13 cellular contexts compared by ENCODE assay signal in genomic region chr9:92739346-92740014, GRCh38. TPM values are rescaled to one million over a fixed set of nuclear protein-coding genes. Genes with fewer than 3 reads are reported as not detected.
DNase-seq lines count a peak whose midpoint lies in the region; ATAC-seq and TF ChIP-seq lines count a peak whose summit lies in the region.
"Had no signal": no experiment of that assay in that cellular context is flagged by ENCODE, and none has a peak within 500 bp of the region (broad histone marks: within the 10 kb centered on the region; RNA-seq: fewer than 3 reads in every experiment).

No MANE protein-coding gene starts in this region.

- H3K27ac ChIP-seq in heart right ventricle (peak overlapping the region; percentile 23 to 88 (median 76)), upper lobe of right lung (peak overlapping the region; percentile 52)

- 67% methylated on average over 11 of the region's 11 CpGs for WGBS in heart right ventricle, 2 donors

- H3K4me1 ChIP-seq in heart right ventricle = peaks cover 33 to 96% (median 88%) of the 10 kb centered on the region in 9 donors
- peaks cover 56% of the 10 kb centered on the region for H3K4me1 ChIP-seq in upper lobe of right lung

- TF ChIP-seq CTCF in heart right ventricle (IDR thresholded peaks at IDR 0.05) (no peak), upper lobe of right lung (IDR thresholded peaks at IDR 0.05) (no peak)

- peak overlapping the region; percentile 55 to 89 for H3K27ac Mint-ChIP-seq in effector memory CD8-positive, alpha-beta T cell
- peak overlapping the region in 7 of 10 donors; percentile 23 to 82 (median 46) for H3K27ac Mint-ChIP-seq in naive thymus-derived CD8-positive, alpha-beta T cell
- H3K27ac Mint-ChIP-seq: T-helper 1 cell treated with Interleukin-12 subunit alpha and Interleukin-12 subunit beta and Interleukin-4 antibody, amounts not matched to agents 30 μg/mL and 1 μg/mL, for 36 hours had no signal

- peak overlapping the region in 1 of 2 donors; percentile 16 for H3K4me3 Mint-ChIP-seq in effector memory CD8-positive, alpha-beta T cell
- peak overlapping the region in 1 of 10 donors; percentile 22 for H3K4me3 Mint-ChIP-seq in naive thymus-derived CD8-positive, alpha-beta T cell
- H3K4me3 Mint-ChIP-seq: T-helper 1 cell treated with Interleukin-12 subunit alpha and Interleukin-12 subunit beta and Interleukin-4 antibody, amounts not matched to agents 30 μg/mL and 1 μg/mL, for 36 hours had no signal

- intact Hi-C loops in heart right ventricle (cut with DNase I) (no loop called here), left cardiac atrium (cut with DNase I) (no loop called here), upper lobe of right lung (cut with DNase I) (no loop called here)

- no peaks in the 10 kb centered on the region for H3K27me3 Mint-ChIP-seq in effector memory CD8-positive, alpha-beta T cell
- H3K27me3 Mint-ChIP-seq in naive thymus-derived CD8-positive, alpha-beta T cell = no peaks in the 10 kb centered on the region

- ATAC-seq in heart right ventricle (peak in 3 of 8 donors; percentile 6 to 23 (median 22)), left cardiac atrium (no peak), upper lobe of right lung (no peak), HG03097 (IDR thresholded peaks at IDR 0.05; ENCODE audit: low FRiP score, unreplicated experiment) (no peak)
- no peak for ATAC-seq in effector memory CD8-positive, alpha-beta T cell (replicated peaks)
- ATAC-seq in naive thymus-derived CD8-positive, alpha-beta T cell = no peak

- peaks cover 65 to 73% of the 10 kb centered on the region in 2 donors for H3K4me1 Mint-ChIP-seq in effector memory CD8-positive, alpha-beta T cell (ENCODE audit: low read depth in 2 of 2)
- peaks cover 50 to 92% (median 89%) of the 10 kb centered on the region in 4 donors for H3K4me1 Mint-ChIP-seq in naive thymus-derived CD8-positive, alpha-beta T cell

- POLR2A ChIA-PET in naive thymus-derived CD8-positive, alpha-beta T cell (lab: Charles Lee) = interaction anchor here (0.6 kb wide), 1 partner anchor 21 kb away, joined by 3 read pairs; no protein-coding TSS in a partner anchor

- DNase-seq in heart right ventricle = no peak
- DNase-seq in left cardiac atrium = no peak
- DNase-seq in effector memory CD8-positive, alpha-beta T cell = no peak
- peak in 1 of 10 donors; percentile 52 for DNase-seq in naive thymus-derived CD8-positive, alpha-beta T cell
- DNase-seq in upper lobe of right lung = peak; percentile 22
- no peak for DNase-seq in occipital lobe (lab: John Stamatoyannopoulos, UW)
- no peak for DNase-seq in NCI-H1092 (lab: John Stamatoyannopoulos, UW)
- DNase-seq: activated CD8-positive, alpha-beta memory T cell treated with anti-CD3 and anti-CD28 coated beads for 24 hours; effector CD4-positive, alpha-beta T cell; NCI-H146 had no signal

- H3K27me3 ChIP-seq in heart right ventricle = no peaks in the 10 kb centered on the region
- no peaks in the 10 kb centered on the region for H3K27me3 ChIP-seq in upper lobe of right lung
- H3K27me3 ChIP-seq: hepatocyte had no signal

- H3K9me3 Mint-ChIP-seq in effector memory CD8-positive, alpha-beta T cell = no peaks in the 10 kb centered on the region
- H3K9me3 Mint-ChIP-seq in naive thymus-derived CD8-positive, alpha-beta T cell = no peaks in the 10 kb centered on the region
- H3K9me3 Mint-ChIP-seq: T-helper 1 cell treated with Interleukin-12 subunit alpha and Interleukin-12 subunit beta and Interleukin-4 antibody, amounts not matched to agents 30 μg/mL and 1 μg/mL, for 36 hours had no signal

- H3K4me3 ChIP-seq in heart right ventricle (no peak overlapping the region), upper lobe of right lung (no peak overlapping the region)
- H3K4me3 ChIP-seq: hepatocyte had no signal

- no peaks in the 10 kb centered on the region for H3K9me3 ChIP-seq in heart right ventricle
- no peaks in the 10 kb centered on the region for H3K9me3 ChIP-seq in upper lobe of right lung

- H3K36me3 Mint-ChIP-seq in effector memory CD8-positive, alpha-beta T cell (ENCODE audit: insufficient read depth) = no peaks in the 10 kb centered on the region
- H3K36me3 Mint-ChIP-seq in naive thymus-derived CD8-positive, alpha-beta T cell = peaks cover 0 to 2% (median 0%) of the 10 kb centered on the region in 3 donors

- no peaks in the 10 kb centered on the region for H3K36me3 ChIP-seq in heart right ventricle
- H3K36me3 ChIP-seq in upper lobe of right lung = no peaks in the 10 kb centered on the region

RNA-seq across cellular contexts. Expression of gene BICD2, which starts 25.2 kb away (rescaled TPM):
- total RNA-seq in heart right ventricle = 10 to 100 TPM; 28.0 to 41.8 (median 33.4) TPM
- polyA plus RNA-seq in heart right ventricle = 10 to 100 TPM; 22.5 to 24.7 TPM
- 10 to 100 TPM; 31.0 to 36.6 TPM for total RNA-seq in left cardiac atrium
- 10 to 100 TPM; 28.3 to 29.1 TPM for total RNA-seq in naive thymus-derived CD8-positive, alpha-beta T cell
- 10 to 100 TPM in 2 of 3 donors, 1 to 10 TPM in 1; 5.9 to 20.1 (median 10.1) TPM for polyA plus RNA-seq in naive thymus-derived CD8-positive, alpha-beta T cell
- 38.6 TPM for total RNA-seq in upper lobe of right lung
- total RNA-seq in occipital lobe = 31.4 TPM
